7 cellular contexts compared by ENCODE assay signal in the genomic region with DNA sequence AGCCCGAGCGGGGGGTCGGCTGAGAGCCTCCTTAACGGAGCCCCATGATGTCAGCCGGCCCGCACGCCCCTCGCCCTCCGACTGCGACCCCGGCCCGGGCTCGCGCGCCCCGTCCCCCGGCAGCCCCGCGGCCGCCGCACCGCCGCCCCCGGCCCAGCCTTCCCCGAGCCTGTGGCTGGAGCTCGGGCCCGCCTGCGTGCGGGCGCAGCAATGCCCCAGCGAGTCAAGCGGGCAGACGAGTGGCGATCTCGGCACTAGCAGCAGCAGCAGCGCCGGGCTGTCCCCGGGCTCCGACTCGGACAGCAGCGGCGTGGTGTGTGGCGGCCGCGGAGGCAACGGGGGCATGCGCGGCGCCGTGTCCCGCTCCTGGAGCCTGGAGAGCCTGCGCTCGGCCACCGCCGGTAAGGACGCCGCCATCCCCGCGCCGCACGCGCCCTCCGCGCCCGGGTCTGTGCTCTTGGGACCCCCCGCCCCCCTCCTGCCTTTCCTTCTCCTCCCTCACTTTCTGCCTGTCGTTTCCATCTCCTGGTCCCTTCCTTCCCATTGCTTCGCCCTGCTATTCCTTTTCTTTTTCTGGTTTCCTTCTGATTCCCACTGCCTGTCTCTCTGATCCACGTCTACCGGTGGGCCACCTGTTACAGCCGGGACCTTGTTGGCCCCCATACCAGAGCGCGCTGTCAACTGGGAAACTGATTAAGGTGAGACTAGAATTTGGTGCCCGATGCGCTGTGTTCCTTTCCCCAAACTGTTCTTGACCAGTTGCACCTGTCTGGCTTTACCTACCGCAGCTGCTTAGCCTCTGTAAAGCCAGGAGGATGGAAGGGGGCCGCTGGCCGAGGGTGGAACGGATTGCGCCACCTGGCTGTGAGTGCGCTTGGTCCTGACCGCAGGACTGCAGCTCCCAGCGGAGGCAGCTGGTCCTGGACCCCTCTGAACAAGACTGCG.
DNase-seq lines count a peak whose midpoint lies in the region; FAIRE-seq and TF ChIP-seq lines count a peak whose summit lies in the region.

No MANE protein-coding gene starts in this region.

- CTCF ChIA-PET in endothelial cell of umbilical vein (lab: Charles Lee): interaction anchor here (1.0 kb wide), 1 partner anchor 167 kb away, joined by 3 read pairs; no protein-coding TSS in a partner anchor

- no peak overlapping the region for H2AFZ ChIP-seq in endothelial cell of umbilical vein (ENCODE audit: low read depth, low read length)

- FAIRE-seq in endothelial cell of umbilical vein (lab: Jason Lieb, UNC): peak; percentile 47

- no peaks in the 10 kb centered on the region for H3K9me1 ChIP-seq in endothelial cell of umbilical vein (replicated peaks; ENCODE audit: control insufficient read depth, extremely low read depth, insufficient read depth, low read length)

- no peak for TF ChIP-seq POLR2A in endothelial cell of umbilical vein (IDR thresholded peaks at IDR 0.05; ENCODE audit: low read depth, low read length)

- H3K9ac ChIP-seq in endothelial cell of umbilical vein (replicated peaks; ENCODE audit: extremely low read depth, insufficient read depth, low read length): no peak overlapping the region

- BruUV-seq in endothelial cell of umbilical vein (replicated peaks; lab: Mats Ljungman, UMichigan): no TSS peak

- H3K4me2 ChIP-seq in endothelial cell of umbilical vein (ENCODE audit: insufficient read depth, low read length): no peak overlapping the region

- dilution Hi-C loops in endothelial cell of umbilical vein (cut with MboI; ENCODE audit: extremely low pct_ligation_motif_present, low sequenced_read_pairs): no loop called here

- intact Hi-C loops in endothelial cell of umbilical vein (cut with micrococcal nuclease): no loop called here
- intact Hi-C loops in posterior cingulate gyrus (cut with DNase I): no loop called here

- peak; percentile 32; the same call in 1 of the 3 replicates for TF ChIP-seq CTCF in GM12872 (IDR thresholded peaks at IDR 0.05; ENCODE audit: insufficient read depth, low read depth, low read length)
- TF ChIP-seq CTCF in endothelial cell of umbilical vein (IDR thresholded peaks at IDR 0.05; ENCODE audit: extremely low read depth in 1 of 2, insufficient read depth in 1 of 2, low read depth in 1 of 2, low read length in 2 of 2): peak; percentile 6 to 31

- no peaks in the 10 kb centered on the region for H3K4me1 ChIP-seq in endothelial cell of umbilical vein (ENCODE audit: control insufficient read depth, extremely low read depth, insufficient read depth, low read length)

- no peaks in the 10 kb centered on the region for H3K9me3 ChIP-seq in endothelial cell of umbilical vein (replicated peaks; ENCODE audit: control insufficient read depth, insufficient read depth, low read length)

- H3K27ac ChIP-seq in endothelial cell of umbilical vein (ENCODE audit: insufficient read depth, low read depth, low read length): no peak overlapping the region

- no peaks in the 10 kb centered on the region for H3K79me2 ChIP-seq in endothelial cell of umbilical vein (ENCODE audit: control insufficient read depth, insufficient read depth, low read length)

- no peaks in the 10 kb centered on the region for H3K36me3 ChIP-seq in endothelial cell of umbilical vein (ENCODE audit: control insufficient read depth in 2 of 2, extremely low read depth in 1 of 2, insufficient read depth in 2 of 2, low read length in 2 of 2)

- no peak overlapping the region for H3K4me3 ChIP-seq in endothelial cell of umbilical vein (replicated peaks in 1 of 3; ENCODE audit: insufficient read depth in 1 of 3, low read depth in 1 of 3, low read length in 3 of 3)

- POLR2A ChIA-PET in endothelial cell of umbilical vein (lab: Charles Lee): no interaction called here

- peaks cover 29 to 31% of the 10 kb centered on the region in 2 experiments for H3K27me3 ChIP-seq in endothelial cell of umbilical vein (ENCODE audit: control insufficient read depth in 2 of 2, insufficient read depth in 2 of 2, low read length in 2 of 2)

- H4K20me1 ChIP-seq in endothelial cell of umbilical vein (replicated peaks; ENCODE audit: control insufficient read depth, extremely low read depth, insufficient read depth, low read length): no peaks in the 10 kb centered on the region

- DNase-seq in NCI-H345 (lab: John Stamatoyannopoulos, UW): peak; percentile 41
- DNase-seq in endothelial cell of umbilical vein (ENCODE audit: low read depth, low spot score): no peak
- DNase-seq in posterior cingulate gyrus: peak in 8 of 10 donors; percentile 16 to 92 (median 60)
- no peak for DNase-seq in NCI-H2196 treated with DMSO at 0.1 percent for 48 hours (lab: John Stamatoyannopoulos, UW; ENCODE audit: unreplicated experiment)
- DNase-seq in activated CD4-positive, CD25-positive, alpha-beta regulatory T cell (lab: John Stamatoyannopoulos, UW): no peak
- no peak for DNase-seq in GOT3 (lab: John Stamatoyannopoulos, UW)

TF ChIP-seq in endothelial cell of umbilical vein, 7 proteins besides CTCF, POLR2A, EP300 and RAD21:
- TF ChIP-seq POLR2AphosphoS5 (IDR thresholded peaks at IDR 0.05; ENCODE audit: insufficient read depth, low read depth, low read length): no peak
- no peak for TF ChIP-seq MYC (IDR thresholded peaks at IDR 0.05; ENCODE audit: low read depth, low read length)
- TF ChIP-seq EZH2 (IDR thresholded peaks at IDR 0.05; ENCODE audit: borderline replicate concordance, low read depth, low read length, severe bottlenecking): peak; percentile 79
- TF ChIP-seq GATA2 (IDR thresholded peaks at IDR 0.05; ENCODE audit: insufficient read depth, insufficient read length, low read depth, low read length): no peak
- no peak for TF ChIP-seq JUN (IDR thresholded peaks at IDR 0.05; ENCODE audit: borderline replicate concordance, insufficient read depth, insufficient read length, low read depth)

Comparison
In these comparisons a context has a peak if more than half of its experiments do, and no peak if none do; other contexts are left out.
1. DNase-seq: peak in NCI-H345 (single experiment) and posterior cingulate gyrus (8 of 10); none in endothelial cell of umbilical vein (single experiment), NCI-H2196 treated with DMSO at 0.1 percent for 48 hours (single experiment), activated CD4-positive, CD25-positive, alpha-beta regulatory T cell (0 of 4) and GOT3 (single experiment).